In the genomic region with DNA sequence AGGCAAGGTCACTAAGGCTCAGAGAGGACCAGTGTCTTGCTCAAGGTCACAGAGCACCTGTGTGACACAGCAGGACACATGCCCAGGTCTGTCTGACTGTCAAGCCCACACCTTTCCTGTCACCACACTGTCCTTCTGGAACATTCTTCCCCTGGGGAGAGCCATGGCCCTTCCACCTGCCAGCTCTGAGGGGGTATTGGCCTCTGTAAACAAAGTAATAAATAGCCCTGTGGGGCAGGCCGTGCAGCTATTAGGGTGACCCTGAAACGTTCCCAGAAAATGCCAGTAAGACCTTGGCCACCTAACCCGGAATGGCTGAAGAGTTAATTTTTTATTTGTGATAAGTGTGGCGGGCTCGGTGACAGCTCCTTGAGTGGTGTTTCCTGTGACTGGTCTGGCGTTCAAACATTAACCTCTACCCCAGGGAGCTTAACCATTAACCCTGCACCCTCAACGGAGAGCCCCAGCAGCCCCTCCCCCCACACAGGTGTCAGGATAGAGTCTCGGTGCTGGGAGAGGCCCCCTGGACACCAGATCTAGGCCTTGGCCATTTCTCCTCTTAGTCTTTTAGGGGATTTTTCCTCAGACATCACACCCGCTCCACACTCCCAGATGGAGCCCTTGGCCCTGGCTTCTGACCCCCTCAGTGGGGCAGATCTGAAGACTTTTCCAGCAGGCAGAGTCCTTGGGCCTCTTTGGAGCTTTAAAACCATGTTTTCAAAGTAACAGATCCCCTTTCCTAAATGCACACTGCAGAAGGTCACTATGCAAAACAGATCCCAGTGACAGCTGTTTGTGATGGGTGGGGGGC, we compare ENCODE assay signal across 9 cellular contexts. TPM values are rescaled to one million over a fixed set of nuclear protein-coding genes. Genes with fewer than 3 reads are reported as not detected.
A peak's percentile ranks its signal among the peaks of the same experiment; 100 is the strongest.
DNase-seq lines count a peak whose midpoint lies in the region; ATAC-seq and TF ChIP-seq lines count a peak whose summit lies in the region.
"Had no signal": no experiment of that assay in that cellular context is flagged by ENCODE, and none has a peak within 500 bp of the region (broad histone marks: within the 10 kb centered on the region; RNA-seq: fewer than 3 reads in every experiment).

No MANE protein-coding gene starts in this region.

- peak; percentile 58 for ATAC-seq in GM19324 (IDR thresholded peaks at IDR 0.05; ENCODE audit: low FRiP score, unreplicated experiment)
- peak; percentile 94 for ATAC-seq in HG02981 (IDR thresholded peaks at IDR 0.05; ENCODE audit: unreplicated experiment)
- no peak for ATAC-seq in GM18519 (IDR thresholded peaks at IDR 0.05; ENCODE audit: low FRiP score, unreplicated experiment)

- H3K27me3 ChIP-seq in stomach = no peaks in the 10 kb centered on the region

- H3K4me1 ChIP-seq in stomach = peaks cover 45 to 81% (median 65%) of the 10 kb centered on the region in 4 donors

- H3K4me3 ChIP-seq in stomach = no peak overlapping the region

- no peak for TF ChIP-seq POLR2A in stomach (IDR thresholded peaks at IDR 0.05)

- H3K9me3 ChIP-seq in stomach = no peaks in the 10 kb centered on the region

- H3K36me3 ChIP-seq in stomach = no peaks in the 10 kb centered on the region

- DNase-seq in glomerular visceral epithelial cell (ENCODE audit: extremely low spot score) = peak; percentile 92
- DNase-seq in stomach = peak; percentile 83
- no peak for DNase-seq in H4 (ENCODE audit: low spot score)
- no peak for DNase-seq in DMS153 treated with DMSO at 0.1 percent for 48 hours (lab: John Stamatoyannopoulos, UW; ENCODE audit: unreplicated experiment)
- no peak for DNase-seq in cerebellar cortex (ENCODE audit: low spot score)

- no peak for TF ChIP-seq EP300 in stomach (IDR thresholded peaks at IDR 0.05)

- peak overlapping the region; percentile 64 to 79 (median 69) for H3K27ac ChIP-seq in stomach

- TF ChIP-seq CTCF in stomach (IDR thresholded peaks at IDR 0.05) = no peak

- WGBS in stomach, 5 donors = 11 to 39% (median 20%) methylated on average over 9 of the region's 9 CpGs

- intact Hi-C loops in stomach (cut with DNase I; ENCODE audit: low total_unique reads) = no loop called here

RNA-seq across cellular contexts. Expression of a gene that starts 36.6 kb away (rescaled TPM):
- total RNA-seq in stomach = 1 to 10 TPM in 1 of 5 donors, under 1 TPM in 2, not detected in 2; 0.18 to 1.4 (median 0.89) TPM
- 1 to 10 TPM; 6.7 to 8.6 (median 7.0) TPM for polyA plus RNA-seq in stomach
- not detected in 2 replicates for total RNA-seq in H4 (2014; rRNA removed; shearing (Covaris generic))
- total RNA-seq: RPMI7951 had no signal

RNA-seq across cellular contexts. Expression of a gene that starts 56.0 kb away (rescaled TPM):
- 10 to 100 TPM in 3 of 5 donors, 1 to 10 TPM in 1, not detected in 1; 5.7 to 27.8 (median 18.9) TPM for total RNA-seq in stomach
- polyA plus RNA-seq in stomach = 10 to 100 TPM in 2 of 3 donors, 1 to 10 TPM in 1; 6.7 to 16.4 (median 12.7) TPM
- 1.5 and 1.9 TPM in 2 replicates for total RNA-seq in H4 (2014; rRNA removed; shearing (Covaris generic))
- total RNA-seq: RPMI7951 had no signal

RNA-seq across cellular contexts. Expression of a gene that starts 56.6 kb away (rescaled TPM):
- 10 to 100 TPM in 1 of 5 donors, 1 to 10 TPM in 2, not detected in 2; 1.3 to 15.1 (median 3.1) TPM for total RNA-seq in stomach
- under 1 TPM; 0.31 to 0.80 (median 0.68) TPM for polyA plus RNA-seq in stomach
- 1.0 TPM in 1 of 2 replicates, not detected in the other for total RNA-seq in H4 (2014; rRNA removed; shearing (Covaris generic))
- total RNA-seq: RPMI7951 had no signal

Comparison
In these comparisons a context has a peak if more than half of its experiments do, and no peak if none do; other contexts are left out.
1. DNase-seq: peak in glomerular visceral epithelial cell (single experiment) and stomach (single experiment); none in H4 (single experiment), DMS153 treated with DMSO at 0.1 percent for 48 hours (single experiment) and cerebellar cortex (single experiment).